ENCODE assay signal across 9 cellular contexts in genomic region chr16:50035468-50035992, GRCh38.
"Had no signal": no experiment of that assay in that cellular context is flagged by ENCODE, and none has a peak within 500 bp of the region (broad histone marks: within the 10 kb centered on the region; RNA-seq: fewer than 3 reads in every experiment).

No MANE protein-coding gene starts in this region.

- H3K4me3 Mint-ChIP-seq: neural crest cell had no signal

- H3K27ac ChIP-seq: ovary, uterus had no signal

- H3K9me3 Mint-ChIP-seq: neural crest cell had no signal

- H3K4me3 ChIP-seq: ovary, uterus had no signal

- H3K9me3 ChIP-seq: ovary, uterus had no signal

- DNase-seq: activated CD4-positive, alpha-beta T cell treated with anti-CD3 and anti-CD28 coated beads for 1 hour; activated CD4-positive, alpha-beta T cell treated with anti-CD3 and anti-CD28 coated beads, Interleukin-2, amount 50 U/mL, for 48 hours; activated T-cell treated with anti-CD3 and anti-CD28 coated beads, Interleukin-2, amount 50 U/mL, for 48 hours; effector CD4-positive, alpha-beta T cell; kidney; ovary; retina; uterus had no signal

- H3K36me3 ChIP-seq: ovary, uterus had no signal

- H3K4me1 ChIP-seq: uterus had no signal

- H3K27me3 ChIP-seq: ovary, uterus had no signal
